ENCODE assay signal across 8 cellular contexts in genomic region chr12:31659087-31659942, GRCh38. TPM values are rescaled to one million over a fixed set of nuclear protein-coding genes. Genes with fewer than 3 reads are reported as not detected.
A peak's percentile ranks its signal among the peaks of the same experiment; 100 is the strongest.
DNase-seq lines count a peak whose midpoint lies in the region; ATAC-seq and TF ChIP-seq lines count a peak whose summit lies in the region.

Gene ETFBKMT (plus strand): TSS chr12:31659688. CDS start chr12:31661954, 2,266 bp downstream.

- no peaks in the 10 kb centered on the region for H3K9me3 ChIP-seq in SK-N-MC (ENCODE audit: low read depth, low read length)
- no peaks in the 10 kb centered on the region for H3K9me3 ChIP-seq in thoracic aorta

- peak within 1 kb of the TSS; percentile 97 for H3K4me3 Mint-ChIP-seq in HFFc6
- H3K4me3 Mint-ChIP-seq in activated naive CD8-positive, alpha-beta T cell: peak within 1 kb of the TSS; percentile 97

- H3K27ac Mint-ChIP-seq in HFFc6: peak within 1 kb of the TSS; percentile 95
- peak within 1 kb of the TSS; percentile 97 for H3K27ac Mint-ChIP-seq in activated naive CD8-positive, alpha-beta T cell

- peak; percentile 34 for TF ChIP-seq POLR2A in NB4 (IDR thresholded peaks at IDR 0.05; ENCODE audit: extremely low read depth, insufficient read length)

- H3K36me3 Mint-ChIP-seq in HFFc6 (ENCODE audit: low read depth): no peaks in the 10 kb centered on the region
- peaks cover 6% of the 10 kb centered on the region for H3K36me3 Mint-ChIP-seq in activated naive CD8-positive, alpha-beta T cell

- TF ChIP-seq CTCF in HFFc6 (IDR thresholded peaks at IDR 0.05) (peak; percentile 75), NB4 (IDR thresholded peaks at IDR 0.05; ENCODE audit: low read depth, low read length) (peak; percentile 9), omental fat pad (IDR thresholded peaks at IDR 0.05) (peak in 1 of 3 donors; percentile 14), thoracic aorta (IDR thresholded peaks at IDR 0.05) (peak; percentile 36)

- DNase-seq in HFFc6 (peak; percentile 89), NB4 (ENCODE audit: low read depth) (peak; percentile 99), SK-N-MC (ENCODE audit: low read depth, low spot score) (peak; percentile 48), glomerular visceral epithelial cell (ENCODE audit: extremely low spot score) (peak; percentile 94), omental fat pad (ENCODE audit: low spot score) (peak; percentile 62), thoracic aorta (ENCODE audit: low spot score) (peak; percentile 72)

- no peaks in the 10 kb centered on the region for H3K36me3 ChIP-seq in SK-N-MC (ENCODE audit: insufficient read depth, low read length)
- H3K36me3 ChIP-seq in thoracic aorta: no peaks in the 10 kb centered on the region

- H3K27me3 Mint-ChIP-seq in HFFc6 (ENCODE audit: insufficient read depth): peaks cover 1% of the 10 kb centered on the region; the same call in 1 of the 2 replicates
- H3K27me3 Mint-ChIP-seq in activated naive CD8-positive, alpha-beta T cell: no peaks in the 10 kb centered on the region

- ATAC-seq in omental fat pad (ENCODE audit: low FRiP score) (peak; percentile 91), thoracic aorta (ENCODE audit: insufficient number of reproducible peaks, low FRiP score, low read depth) (peak; percentile 90)

- peaks cover 0 to 4% of the 10 kb centered on the region in 2 donors for H3K4me1 ChIP-seq in thoracic aorta (ENCODE audit: control insufficient read depth in 1 of 2, low read depth in 2 of 2)

- peak within 1 kb of the TSS; percentile 83 for H3K9ac ChIP-seq in SK-N-MC (ENCODE audit: insufficient read length)

- H3K4me3 ChIP-seq in GM08714 (ENCODE audit: low read length) (peak within 1 kb of the TSS; percentile 98), NB4 (ENCODE audit: low read depth, low read length) (peak within 1 kb of the TSS; percentile 80), SK-N-MC (peak within 1 kb of the TSS; percentile 89), thoracic aorta (peak within 1 kb of the TSS; percentile 98)

- H3K9me3 Mint-ChIP-seq in HFFc6: no peaks in the 10 kb centered on the region
- H3K9me3 Mint-ChIP-seq in activated naive CD8-positive, alpha-beta T cell (ENCODE audit: low read depth): no peaks in the 10 kb centered on the region

- peak within 1 kb of the TSS; percentile 85 for H3K27ac ChIP-seq in SK-N-MC
- H3K27ac ChIP-seq in thoracic aorta: peak within 1 kb of the TSS; percentile 96 to 99

- peaks cover 18% of the 10 kb centered on the region for H3K4me1 Mint-ChIP-seq in HFFc6 (ENCODE audit: low read depth)
- H3K4me1 Mint-ChIP-seq in activated naive CD8-positive, alpha-beta T cell (ENCODE audit: low read depth): peaks cover 17% of the 10 kb centered on the region

- H3K27me3 ChIP-seq in thoracic aorta (replicated peaks; ENCODE audit: insufficient read depth): no peaks in the 10 kb centered on the region

RNA-seq across cellular contexts. Expression of gene ETFBKMT, which starts in this region (rescaled TPM):
- 1 to 10 TPM; 1.8 to 2.5 (median 2.0) TPM for total RNA-seq in HFFc6 (2021; fragmentation: NEBNext Ultra II Directional; extraction: Animal tissue kit (Norgen Biotek cat#: 25700))
- total RNA-seq in omental fat pad (1 to 10 TPM; 1.4 to 3.2 (median 2.5) TPM), thoracic aorta (1 to 10 TPM; 1.4 to 2.5 TPM)

Comparison
In these comparisons a context has a peak if more than half of its experiments do, and no peak if none do; other contexts are left out.
1. Peak in every context shown above with its lines: DNase-seq, ATAC-seq, H3K4me3 ChIP-seq and H3K27ac ChIP-seq.
2. DNase-seq: peak in every context shown above with its lines; median percentile 99 in NB4; 94 in glomerular visceral epithelial cell; 89 in HFFc6; 72 in thoracic aorta; 62 in omental fat pad; 48 in SK-N-MC.